Comparison of ENCODE assay signal across 1 cellular context in genomic region chr19:35744335-35744687, GRCh38.
TF ChIP-seq lines count a peak whose summit lies in the region.

No MANE protein-coding gene starts in this region.

TF ChIP-seq in WTC11, 78 proteins besides CTCF, POLR2A, EP300 and RAD21 (continued from another document):
- TF ChIP-seq ZNF425 (CRISPR knock-in tag; conservative IDR thresholded peaks at IDR 0.05) (no peak), STAT6 (CRISPR knock-in tag; conservative IDR thresholded peaks at IDR 0.05; ENCODE audit: low read depth) (no peak)
- TF ChIP-seq, protein P1, sequence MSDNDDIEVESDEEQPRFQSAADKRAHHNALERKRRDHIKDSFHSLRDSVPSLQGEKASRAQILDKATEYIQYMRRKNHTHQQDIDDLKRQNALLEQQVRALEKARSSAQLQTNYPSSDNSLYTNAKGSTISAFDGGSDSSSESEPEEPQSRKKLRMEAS (CRISPR knock-in tag; IDR thresholded peaks at IDR 0.05), result no peak
- TF ChIP-seq, protein P2, sequence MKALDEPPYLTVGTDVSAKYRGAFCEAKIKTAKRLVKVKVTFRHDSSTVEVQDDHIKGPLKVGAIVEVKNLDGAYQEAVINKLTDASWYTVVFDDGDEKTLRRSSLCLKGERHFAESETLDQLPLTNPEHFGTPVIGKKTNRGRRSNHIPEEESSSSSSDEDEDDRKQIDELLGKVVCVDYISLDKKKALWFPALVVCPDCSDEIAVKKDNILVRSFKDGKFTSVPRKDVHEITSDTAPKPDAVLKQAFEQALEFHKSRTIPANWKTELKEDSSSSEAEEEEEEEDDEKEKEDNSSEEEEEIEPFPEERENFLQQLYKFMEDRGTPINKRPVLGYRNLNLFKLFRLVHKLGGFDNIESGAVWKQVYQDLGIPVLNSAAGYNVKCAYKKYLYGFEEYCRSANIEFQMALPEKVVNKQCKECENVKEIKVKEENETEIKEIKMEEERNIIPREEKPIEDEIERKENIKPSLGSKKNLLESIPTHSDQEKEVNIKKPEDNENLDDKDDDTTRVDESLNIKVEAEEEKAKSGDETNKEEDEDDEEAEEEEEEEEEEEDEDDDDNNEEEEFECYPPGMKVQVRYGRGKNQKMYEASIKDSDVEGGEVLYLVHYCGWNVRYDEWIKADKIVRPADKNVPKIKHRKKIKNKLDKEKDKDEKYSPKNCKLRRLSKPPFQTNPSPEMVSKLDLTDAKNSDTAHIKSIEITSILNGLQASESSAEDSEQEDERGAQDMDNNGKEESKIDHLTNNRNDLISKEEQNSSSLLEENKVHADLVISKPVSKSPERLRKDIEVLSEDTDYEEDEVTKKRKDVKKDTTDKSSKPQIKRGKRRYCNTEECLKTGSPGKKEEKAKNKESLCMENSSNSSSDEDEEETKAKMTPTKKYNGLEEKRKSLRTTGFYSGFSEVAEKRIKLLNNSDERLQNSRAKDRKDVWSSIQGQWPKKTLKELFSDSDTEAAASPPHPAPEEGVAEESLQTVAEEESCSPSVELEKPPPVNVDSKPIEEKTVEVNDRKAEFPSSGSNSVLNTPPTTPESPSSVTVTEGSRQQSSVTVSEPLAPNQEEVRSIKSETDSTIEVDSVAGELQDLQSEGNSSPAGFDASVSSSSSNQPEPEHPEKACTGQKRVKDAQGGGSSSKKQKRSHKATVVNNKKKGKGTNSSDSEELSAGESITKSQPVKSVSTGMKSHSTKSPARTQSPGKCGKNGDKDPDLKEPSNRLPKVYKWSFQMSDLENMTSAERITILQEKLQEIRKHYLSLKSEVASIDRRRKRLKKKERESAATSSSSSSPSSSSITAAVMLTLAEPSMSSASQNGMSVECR (CRISPR knock-in tag; IDR thresholded peaks at IDR 0.05; ENCODE audit: borderline replicate concordance), result no peak
